In genomic region chr22:40237788-40238424, GRCh38 we compare ENCODE assay signal across 10 cellular contexts.
DNase-seq lines count a peak whose midpoint lies in the region; ATAC-seq and TF ChIP-seq lines count a peak whose summit lies in the region.
"Had no signal": no experiment of that assay in that cellular context is flagged by ENCODE, and none has a peak within 500 bp of the region (broad histone marks: within the 10 kb centered on the region; RNA-seq: fewer than 3 reads in every experiment).

No MANE protein-coding gene starts in this region.

- H3K4me3 Mint-ChIP-seq in effector memory CD8-positive, alpha-beta T cell = peak overlapping the region; percentile 29 to 50
- peak overlapping the region; percentile 71 for H3K4me3 Mint-ChIP-seq in stimulated activated memory B cell treated with anti-CD40 and anti-IgM and Interleukin-4, amounts not matched to agents 10 μg/mL and 1 μg/mL and 100 μg/mL, for 72 hours

- H3K9me2 ChIP-seq in PC-3 (replicated peaks; ENCODE audit: low read length) = no peaks in the 10 kb centered on the region

- intact Hi-C loops in PC-3 (cut with micrococcal nuclease) (loop anchor here (5.0 kb wide), 2 partner anchors 39 to 109 kb away; partner anchors contain the start of gene ADSL), adrenal gland (cut with DNase I) (no loop called here)

- H3K27ac ChIP-seq in PC-3 (ENCODE audit: low read length) (peak overlapping the region; percentile 94), adrenal gland (no peak overlapping the region)

- CTCF ChIA-PET in PC-3 (lab: Charles Lee) = no interaction called here

- peak overlapping the region; percentile 50 to 70 for H3K27ac Mint-ChIP-seq in effector memory CD8-positive, alpha-beta T cell
- H3K27ac Mint-ChIP-seq in stimulated activated memory B cell treated with anti-CD40 and anti-IgM and Interleukin-4, amounts not matched to agents 10 μg/mL and 1 μg/mL and 100 μg/mL, for 72 hours = peak overlapping the region; percentile 81

- no peak for ATAC-seq in PC-3
- no peak for ATAC-seq in effector memory CD8-positive, alpha-beta T cell (replicated peaks)
- peak; percentile 44 for ATAC-seq in stimulated activated memory B cell treated with anti-CD40 and anti-IgM and Interleukin-4, amounts not matched to agents 10 μg/mL and 1 μg/mL and 100 μg/mL, for 72 hours
- no peak for ATAC-seq in GM19328 (IDR thresholded peaks at IDR 0.05; ENCODE audit: unreplicated experiment)

- H3K4me1 Mint-ChIP-seq in effector memory CD8-positive, alpha-beta T cell (ENCODE audit: low read depth in 2 of 2) = peaks cover 68 to 71% of the 10 kb centered on the region in 2 donors
- peaks cover 81% of the 10 kb centered on the region for H3K4me1 Mint-ChIP-seq in stimulated activated memory B cell treated with anti-CD40 and anti-IgM and Interleukin-4, amounts not matched to agents 10 μg/mL and 1 μg/mL and 100 μg/mL, for 72 hours

- no peaks in the 10 kb centered on the region for H3F3A ChIP-seq in PC-3 (ENCODE audit: low read length, unreplicated experiment)

- no peak overlapping the region for H3K4me2 ChIP-seq in PC-3 (ENCODE audit: low read length)

- H3K9me3 ChIP-seq in PC-3 (ENCODE audit: low read length) = no peaks in the 10 kb centered on the region
- H3K9me3 ChIP-seq in adrenal gland (replicated peaks in 1 of 3) = no peaks in the 10 kb centered on the region

- peak; percentile 53 for DNase-seq in activated CD8-positive, alpha-beta memory T cell treated with anti-CD3 and anti-CD28 coated beads for 24 hours
- DNase-seq in activated CD8-positive, alpha-beta memory T cell treated with anti-CD3 and anti-CD28 coated beads, Interleukin-2, amount 50 U/mL, for 4 hours = no peak
- DNase-seq in PC-3 (no peak), adrenal gland (no peak)
- no peak for DNase-seq in effector memory CD8-positive, alpha-beta T cell
- DNase-seq in stimulated activated CD4-positive, alpha-beta T cell treated with anti-CD3 and anti-CD28 coated beads, Interleukin-1b, Interleukin-23, amount 100 ng/mL, for 48 hours = no peak
- DNase-seq: amniotic stem cell, NCI-H2227 treated with DMSO at 0.1 percent for 48 hours had no signal

- 86 to 93% (median 89%) methylated on average over 13 of the region's 13 CpGs for WGBS in adrenal gland, 4 donors

- H3K4me3 ChIP-seq in PC-3 (ENCODE audit: low read length) (no peak overlapping the region), adrenal gland (no peak overlapping the region)

- H3K27me3 Mint-ChIP-seq in effector memory CD8-positive, alpha-beta T cell = no peaks in the 10 kb centered on the region
- no peaks in the 10 kb centered on the region for H3K27me3 Mint-ChIP-seq in stimulated activated memory B cell treated with anti-CD40 and anti-IgM and Interleukin-4, amounts not matched to agents 10 μg/mL and 1 μg/mL and 100 μg/mL, for 72 hours

- no peak overlapping the region for H2AFZ ChIP-seq in PC-3 (ENCODE audit: low read length)

- TF ChIP-seq CTCF in PC-3 (conservative IDR thresholded peaks at IDR 0.05; ENCODE audit: low read depth, low read length) (no peak), adrenal gland (IDR thresholded peaks at IDR 0.05) (no peak)

- H4K20me1 ChIP-seq in PC-3 (ENCODE audit: low read length) = no peaks in the 10 kb centered on the region

- POLR2A ChIA-PET in PC-3 (lab: Charles Lee; ENCODE audit: unreplicated experiment) = no interaction called here

- H3K9me3 Mint-ChIP-seq in effector memory CD8-positive, alpha-beta T cell = no peaks in the 10 kb centered on the region
- no peaks in the 10 kb centered on the region for H3K9me3 Mint-ChIP-seq in stimulated activated memory B cell treated with anti-CD40 and anti-IgM and Interleukin-4, amounts not matched to agents 10 μg/mL and 1 μg/mL and 100 μg/mL, for 72 hours

- H3K27me3 ChIP-seq in PC-3 (ENCODE audit: low read length) = no peaks in the 10 kb centered on the region
- H3K27me3 ChIP-seq in adrenal gland = no peaks in the 10 kb centered on the region

- no peaks in the 10 kb centered on the region for H3K36me3 ChIP-seq in PC-3 (ENCODE audit: low read depth, low read length)
- H3K36me3 ChIP-seq in adrenal gland (replicated peaks in 1 of 2) = no peaks in the 10 kb centered on the region

- BruUV-seq in PC-3 (replicated peaks; lab: Mats Ljungman, UMichigan) = no TSS peak

- H3K36me3 Mint-ChIP-seq in effector memory CD8-positive, alpha-beta T cell (ENCODE audit: insufficient read depth) = peaks cover 33% of the 10 kb centered on the region
- peaks cover 8% of the 10 kb centered on the region for H3K36me3 Mint-ChIP-seq in stimulated activated memory B cell treated with anti-CD40 and anti-IgM and Interleukin-4, amounts not matched to agents 10 μg/mL and 1 μg/mL and 100 μg/mL, for 72 hours

- TF ChIP-seq POLR2A in adrenal gland (IDR thresholded peaks at IDR 0.05) = no peak

- no peak overlapping the region; the same call in 1 of the 2 replicates for H3K9ac ChIP-seq in PC-3 (ENCODE audit: low read length)

- H3K4me1 ChIP-seq in PC-3 (ENCODE audit: insufficient read depth, low read length) = peaks cover 44% of the 10 kb centered on the region
- H3K4me1 ChIP-seq in adrenal gland (replicated peaks in 1 of 2) = peaks cover 22 to 41% of the 10 kb centered on the region in 2 donors

- peaks cover 69% of the 10 kb centered on the region for H3K79me2 ChIP-seq in PC-3 (ENCODE audit: low read length)
